Comparison of ENCODE assay signal across 1 cellular context in genomic region chr2:216284708-216285107, GRCh38.
TF ChIP-seq lines count a peak whose summit lies in the region.

No MANE protein-coding gene starts in this region.

TF ChIP-seq in IMR-90, 13 proteins besides CTCF, POLR2A, EP300 and RAD21:
- TF ChIP-seq MXI1 (IDR thresholded peaks at IDR 0.05; ENCODE audit: borderline replicate concordance, low read depth, low read length) (no peak), MAFK (IDR thresholded peaks at IDR 0.05; ENCODE audit: low read depth, low read length) (no peak), MAZ (IDR thresholded peaks at IDR 0.05; ENCODE audit: borderline replicate concordance, low read depth, low read length) (no peak), CEBPB (IDR thresholded peaks at IDR 0.05; ENCODE audit: low read depth, low read length) (no peak)
TF ChIP-seq in IMR-90: peak in this region for 0.
